In genomic region chr16:87765776-87766484, GRCh38 we compare ENCODE assay signal across 1 cellular context.
A peak's percentile ranks its signal among the peaks of the same experiment; 100 is the strongest.
TF ChIP-seq lines count a peak whose summit lies in the region.

Gene KLHDC4 (minus strand): TSS chr16:87765986. CDS start chr16:87765890, 96 bp downstream.

TF ChIP-seq in HepG2, 621 proteins besides CTCF, POLR2A, EP300 and RAD21 (continued from another document and continues in another):
- TF ChIP-seq IKZF5 (CRISPR knock-in tag; IDR thresholded peaks at IDR 0.05) (peak; percentile 93), ZMYM2 (CRISPR knock-in tag; IDR thresholded peaks at IDR 0.05) (no peak), MAX (IDR thresholded peaks at IDR 0.05) (peak; percentile 94), ELF3 (CRISPR knock-in tag; IDR thresholded peaks at IDR 0.05) (peak; percentile 98), THAP11 (CRISPR knock-in tag; IDR thresholded peaks at IDR 0.05) (peak; percentile 94), TRIM24 (CRISPR knock-in tag; IDR thresholded peaks at IDR 0.05) (no peak), MED13 (CRISPR knock-in tag; IDR thresholded peaks at IDR 0.05) (peak; percentile 86; the same call in 1 of the 2 replicates), ZNF12 (CRISPR knock-in tag; IDR thresholded peaks at IDR 0.05) (peak; percentile 44; the same call in 1 of the 2 replicates), SP5 (CRISPR knock-in tag; IDR thresholded peaks at IDR 0.05; ENCODE audit: borderline replicate concordance, low read depth) (peak; percentile 98), IRX3 (CRISPR knock-in tag; IDR thresholded peaks at IDR 0.05; ENCODE audit: borderline replicate concordance, low read depth) (peak; percentile 48; the same call in 1 of the 2 replicates), SNAI1 (CRISPR knock-in tag; IDR thresholded peaks at IDR 0.05; ENCODE audit: borderline replicate concordance) (peak; percentile 95; the same call in 1 of the 2 replicates), NFYC (CRISPR knock-in tag; IDR thresholded peaks at IDR 0.05) (peak; percentile 22; the same call in 1 of the 2 replicates), FOXP1 (IDR thresholded peaks at IDR 0.05) (no peak), FOXP1 (CRISPR knock-in tag; IDR thresholded peaks at IDR 0.05) (no peak), POGZ (CRISPR knock-in tag; IDR thresholded peaks at IDR 0.05) (peak; percentile 85), TFDP2 (CRISPR knock-in tag; IDR thresholded peaks at IDR 0.05) (peak; percentile 93), E2F2 (CRISPR knock-in tag; IDR thresholded peaks at IDR 0.05; ENCODE audit: borderline replicate concordance) (no peak), KDM1A (CRISPR knock-in tag; IDR thresholded peaks at IDR 0.05) (no peak; the same call in 1 of the 2 replicates), ZMYM3 (CRISPR knock-in tag; IDR thresholded peaks at IDR 0.05) (peak; percentile 45; the same call in 1 of the 2 replicates), ZNF275 (CRISPR knock-in tag; IDR thresholded peaks at IDR 0.05; ENCODE audit: borderline replicate concordance) (peak; percentile 49; the same call in 1 of the 2 replicates), SRSF1 (optimal IDR thresholded peaks at IDR 0.05; ENCODE audit: low read depth, low read length) (peak; percentile 88), BRF2 (CRISPR knock-in tag; IDR thresholded peaks at IDR 0.05) (peak; percentile 87), ZMAT5 (CRISPR knock-in tag; IDR thresholded peaks at IDR 0.05; ENCODE audit: borderline replicate concordance, low read depth) (no peak), ETS1 (CRISPR knock-in tag; IDR thresholded peaks at IDR 0.05) (no peak), ZNF589 (CRISPR knock-in tag; conservative IDR thresholded peaks at IDR 0.05) (no peak), HNF4G (IDR thresholded peaks at IDR 0.05; ENCODE audit: borderline replicate concordance, low read depth, low read length) (no peak), HNF4G (CRISPR knock-in tag; IDR thresholded peaks at IDR 0.05; ENCODE audit: borderline replicate concordance, low read depth) (no peak), ZNF354B (CRISPR knock-in tag; IDR thresholded peaks at IDR 0.05) (no peak), SETDB1 (CRISPR knock-in tag; IDR thresholded peaks at IDR 0.05; ENCODE audit: borderline replicate concordance) (no peak), MZF1 (CRISPR knock-in tag; IDR thresholded peaks at IDR 0.05; ENCODE audit: borderline replicate concordance) (no peak), TCF7 (IDR thresholded peaks at IDR 0.05; ENCODE audit: low read depth) (no peak), SIN3B (IDR thresholded peaks at IDR 0.05; ENCODE audit: low read length) (peak; percentile 98), ZHX2 (IDR thresholded peaks at IDR 0.05; ENCODE audit: low read depth) (peak; percentile 92), ZHX2 (CRISPR knock-in tag; IDR thresholded peaks at IDR 0.05; ENCODE audit: borderline replicate concordance) (no peak), HOXA7 (CRISPR knock-in tag; IDR thresholded peaks at IDR 0.05) (no peak), ZBED4 (CRISPR knock-in tag; IDR thresholded peaks at IDR 0.05; ENCODE audit: borderline replicate concordance) (peak; percentile 85), NFKBIZ (CRISPR knock-in tag; IDR thresholded peaks at IDR 0.05) (peak; percentile 93), SUZ12 (IDR thresholded peaks at IDR 0.05; ENCODE audit: low read depth, low read length) (no peak), ZBTB44 (CRISPR knock-in tag; IDR thresholded peaks at IDR 0.05) (peak; percentile 66; the same call in 1 of the 2 replicates), MXI1 (IDR thresholded peaks at IDR 0.05; ENCODE audit: borderline replicate concordance, low read depth, low read length) (peak; percentile 95; the same call in 1 of the 3 replicates), ZNF619 (CRISPR knock-in tag; IDR thresholded peaks at IDR 0.05) (peak; percentile 48), CHD4 (IDR thresholded peaks at IDR 0.05; ENCODE audit: borderline replicate concordance, low read length) (no peak), RBM22 (optimal IDR thresholded peaks at IDR 0.05; ENCODE audit: low read length) (no peak), CAMTA2 (CRISPR knock-in tag; IDR thresholded peaks at IDR 0.05; ENCODE audit: borderline replicate concordance) (no peak; the same call in 1 of the 2 replicates), HMG20A (CRISPR knock-in tag; IDR thresholded peaks at IDR 0.05; ENCODE audit: borderline replicate concordance) (no peak), DPF2 (CRISPR knock-in tag; IDR thresholded peaks at IDR 0.05; ENCODE audit: borderline replicate concordance, low read depth) (no peak)
